3 cellular contexts compared by ENCODE assay signal in genomic region chr16:25367773-25368172, GRCh38.
TF ChIP-seq lines count a peak whose summit lies in the region.

No MANE protein-coding gene starts in this region.

TF ChIP-seq in GM12891, 5 proteins besides CTCF, POLR2A, EP300 and RAD21:
- TF ChIP-seq TAF1 (IDR thresholded peaks at IDR 0.05; ENCODE audit: low read depth, low read length) (no peak), SPI1 (IDR thresholded peaks at IDR 0.05; ENCODE audit: low read depth, low read length) (no peak), PAX5 (IDR thresholded peaks at IDR 0.05; ENCODE audit: insufficient read depth, low read length, severe bottlenecking) (no peak), POLR2AphosphoS5 (IDR thresholded peaks at IDR 0.05; ENCODE audit: low read depth, low read length) (no peak), POU2F2 (IDR thresholded peaks at IDR 0.05; ENCODE audit: low read depth, low read length) (no peak)
TF ChIP-seq in GM12891: peak in this region for 0.

TF ChIP-seq in IMR-90, 13 proteins besides CTCF, POLR2A, EP300 and RAD21 (continued from another document):
- no peak for TF ChIP-seq NFE2L2 (IDR thresholded peaks at IDR 0.05; ENCODE audit: low read depth, low read length)
- no peak for TF ChIP-seq MAZ (IDR thresholded peaks at IDR 0.05; ENCODE audit: borderline replicate concordance, low read depth, low read length)

TF ChIP-seq in H1, 55 proteins besides CTCF, POLR2A, EP300 and RAD21:
- TF ChIP-seq TEAD4 (IDR thresholded peaks at IDR 0.05; ENCODE audit: low read depth, low read length): no peak
- TF ChIP-seq CEBPB (IDR thresholded peaks at IDR 0.05; ENCODE audit: low read depth, low read length): peak; percentile 71; the same call in 1 of the 2 replicates
- no peak for TF ChIP-seq KDM5A (IDR thresholded peaks at IDR 0.05; ENCODE audit: low read length)
- TF ChIP-seq KDM4A (IDR thresholded peaks at IDR 0.05; ENCODE audit: low read depth, low read length, severe bottlenecking): no peak
- TF ChIP-seq BRCA1 (IDR thresholded peaks at IDR 0.05; ENCODE audit: low read depth, low read length): no peak
- TF ChIP-seq HDAC6 (IDR thresholded peaks at IDR 0.05; ENCODE audit: low read depth, low read length): no peak
- TF ChIP-seq SUZ12 (IDR thresholded peaks at IDR 0.05; ENCODE audit: low read length): no peak
- TF ChIP-seq NRF1 (IDR thresholded peaks at IDR 0.05; ENCODE audit: low read depth, low read length): no peak
- no peak for TF ChIP-seq TAF7 (optimal IDR thresholded peaks at IDR 0.05; ENCODE audit: borderline replicate concordance, low read depth, low read length)
